ENCODE assay signal across 8 cellular contexts in genomic region chr7:74655785-74656420, GRCh38. TPM values are rescaled to one million over a fixed set of nuclear protein-coding genes. Genes with fewer than 3 reads are reported as not detected.
A peak's percentile ranks its signal among the peaks of the same experiment; 100 is the strongest.
DNase-seq lines count a peak whose midpoint lies in the region; ATAC-seq and TF ChIP-seq lines count a peak whose summit lies in the region.

No MANE protein-coding gene starts in this region.

- H2AFZ ChIP-seq in OCI-LY3 (ENCODE audit: low read depth, low read length) (peak overlapping the region; percentile 33; the same call in 1 of the 2 replicates), trophoblast cell (ENCODE audit: insufficient read depth, low read length, poor library complexity) (no peak overlapping the region)

- H3K9ac ChIP-seq in OCI-LY3 (ENCODE audit: low read length) = peak overlapping the region; percentile 67
- peak overlapping the region; percentile 94 for H3K9ac ChIP-seq in endodermal cell (ENCODE audit: extremely low read depth, low read length, poor library complexity, severe bottlenecking)
- no peak overlapping the region for H3K9ac ChIP-seq in trophoblast cell (ENCODE audit: low read length)

- no peak overlapping the region for H4K91ac ChIP-seq in trophoblast cell (ENCODE audit: low read depth, low read length)

- no peak overlapping the region for H2AK5ac ChIP-seq in trophoblast cell (ENCODE audit: low read length)

- no peaks in the 10 kb centered on the region for H3K9me3 Mint-ChIP-seq in endodermal cell

- H3K4me3 Mint-ChIP-seq in endodermal cell = peak overlapping the region; percentile 82

- H2BK120ac ChIP-seq in trophoblast cell (ENCODE audit: insufficient read depth, low read length, poor library complexity) = no peak overlapping the region

- no peak overlapping the region for H2BK12ac ChIP-seq in trophoblast cell (ENCODE audit: low read length)

- H3K14ac ChIP-seq in trophoblast cell (ENCODE audit: low read length) = no peak overlapping the region

- TF ChIP-seq CTCF in DOHH2 (IDR thresholded peaks at IDR 0.05; ENCODE audit: low read depth, low read length, poor library complexity, severe bottlenecking) (peak; percentile 5), OCI-LY3 (IDR thresholded peaks at IDR 0.05; ENCODE audit: low read depth, low read length) (no peak), endodermal cell (conservative IDR thresholded peaks at IDR 0.05) (no peak), foreskin keratinocyte (conservative IDR thresholded peaks at IDR 0.05) (no peak)

- no peak overlapping the region for H4K12ac ChIP-seq in trophoblast cell (ENCODE audit: low read depth, low read length)

- H3K4me2 ChIP-seq in DOHH2 (ENCODE audit: low read length) = peak overlapping the region; percentile 86
- H3K4me2 ChIP-seq in OCI-LY3 (ENCODE audit: low read length) = peak overlapping the region; percentile 78
- H3K4me2 ChIP-seq in trophoblast cell (ENCODE audit: low read length) = peak overlapping the region; percentile 90

- peaks cover 34% of the 10 kb centered on the region for H3K4me1 Mint-ChIP-seq in endodermal cell

- H3K27me3 ChIP-seq in DOHH2 (ENCODE audit: control insufficient read depth, low read length) (no peaks in the 10 kb centered on the region), OCI-LY3 (ENCODE audit: low read depth, low read length) (no peaks in the 10 kb centered on the region), endodermal cell (ENCODE audit: control insufficient read depth, insufficient read depth, low read length, poor library complexity, severe bottlenecking) (no peaks in the 10 kb centered on the region), trophoblast cell (ENCODE audit: insufficient read depth, low read length) (no peaks in the 10 kb centered on the region), foreskin keratinocyte (no peaks in the 10 kb centered on the region)

- peak overlapping the region; percentile 82 for H3K27ac ChIP-seq in DOHH2 (ENCODE audit: low read depth, low read length)
- H3K27ac ChIP-seq in OCI-LY3 (ENCODE audit: low read length) = peak overlapping the region; percentile 85
- peak overlapping the region; percentile 99 for H3K27ac ChIP-seq in endodermal cell (ENCODE audit: low read depth, low read length)
- no peak overlapping the region for H3K27ac ChIP-seq in trophoblast cell (ENCODE audit: low read depth, low read length)
- H3K27ac ChIP-seq in foreskin keratinocyte = no peak overlapping the region

- H3K23ac ChIP-seq in trophoblast cell (ENCODE audit: low read length) = no peak overlapping the region

- peaks cover 51% of the 10 kb centered on the region for H3K4me1 ChIP-seq in DOHH2 (ENCODE audit: control insufficient read depth, low read length)
- peaks cover 38% of the 10 kb centered on the region for H3K4me1 ChIP-seq in OCI-LY3 (ENCODE audit: low read length)
- H3K4me1 ChIP-seq in endodermal cell (ENCODE audit: control insufficient read depth, insufficient read depth, low read length) = no peaks in the 10 kb centered on the region
- peaks cover 16 to 17% of the 10 kb centered on the region in 2 experiments for H3K4me1 ChIP-seq in trophoblast cell (ENCODE audit: control insufficient read depth in 1 of 2, insufficient read depth in 2 of 2, low read length in 2 of 2)
- peaks cover 9% of the 10 kb centered on the region for H3K4me1 ChIP-seq in foreskin keratinocyte

- H3K4me3 ChIP-seq in DOHH2 (ENCODE audit: low read length) (peak overlapping the region; percentile 74), OCI-LY3 (ENCODE audit: low read length) (peak overlapping the region; percentile 84), endodermal cell (ENCODE audit: low read length) (peak overlapping the region; percentile 93), trophoblast cell (ENCODE audit: low read depth, low read length) (no peak overlapping the region)

- H3K4ac ChIP-seq in trophoblast cell (ENCODE audit: low read depth, low read length) = no peak overlapping the region

- H3K18ac ChIP-seq in trophoblast cell (ENCODE audit: low read length) = no peak overlapping the region

- 67 to 72% methylated on average over 17 to 19 of the region's 20 CpGs for WGBS in endodermal cell (ENCODE audit: insufficient coverage in 1 of 2, insufficient read length in 1 of 2), 2 experiments
- no CpG with 5 or more reads among the region's 20 CpGs for WGBS in trophoblast cell (ENCODE audit: extremely low coverage, insufficient coverage, insufficient read length)

- H3K9me3 ChIP-seq in DOHH2 (ENCODE audit: control insufficient read depth, insufficient read depth, low read length) (no peaks in the 10 kb centered on the region), OCI-LY3 (ENCODE audit: insufficient read depth, low read length) (no peaks in the 10 kb centered on the region), endodermal cell (ENCODE audit: control insufficient read depth, low read length) (no peaks in the 10 kb centered on the region), trophoblast cell (ENCODE audit: insufficient read depth, low read depth, low read length) (no peaks in the 10 kb centered on the region)

- H3K36me3 ChIP-seq in DOHH2 (ENCODE audit: control insufficient read depth, low read length) (peaks cover 28% of the 10 kb centered on the region), OCI-LY3 (replicated peaks; ENCODE audit: low read depth, low read length) (no peaks in the 10 kb centered on the region), endodermal cell (ENCODE audit: control insufficient read depth, insufficient read depth, low read length) (peaks cover 2% of the 10 kb centered on the region), trophoblast cell (ENCODE audit: control insufficient read depth in 1 of 2, insufficient read depth in 2 of 2, low read length in 2 of 2) (peaks cover 0 to 3% of the 10 kb centered on the region in 2 experiments)

- no peaks in the 10 kb centered on the region for H3K9me2 ChIP-seq in DOHH2 (replicated peaks; ENCODE audit: control insufficient read depth, low read length)

- peaks cover 15% of the 10 kb centered on the region for H3K36me3 Mint-ChIP-seq in endodermal cell (ENCODE audit: low read depth)

- DNase-seq in endodermal cell (no peak), trophoblast cell (peak in 1 of 2 donors; percentile 38), foreskin keratinocyte (no peak), glomerular visceral epithelial cell (ENCODE audit: extremely low spot score) (no peak)
- DNase-seq in stimulated activated CD4-positive, alpha-beta T cell treated with anti-CD3 and anti-CD28 coated beads, Interleukin-12 subunit alpha, Interleukin-12 subunit beta, amount 100 ng/mL, for 4 hours = no peak

- peaks cover 26% of the 10 kb centered on the region for H3K79me1 ChIP-seq in trophoblast cell (ENCODE audit: low read length)

- H3K79me2 ChIP-seq in DOHH2 (ENCODE audit: control insufficient read depth, low read length) (peaks cover 34% of the 10 kb centered on the region), OCI-LY3 (ENCODE audit: low read length) (peaks cover 46% of the 10 kb centered on the region), trophoblast cell (ENCODE audit: control insufficient read depth, insufficient read depth, low read length, poor library complexity) (peaks cover 27% of the 10 kb centered on the region)

- H2BK5ac ChIP-seq in trophoblast cell (ENCODE audit: low read depth, low read length, poor library complexity) = no peak overlapping the region

- peaks cover 37% of the 10 kb centered on the region for H3F3A ChIP-seq in DOHH2 (ENCODE audit: control insufficient read depth, insufficient read depth)

- H4K20me1 ChIP-seq in DOHH2 (ENCODE audit: control insufficient read depth, insufficient read depth, low read depth, low read length) = peaks cover 3% of the 10 kb centered on the region; the same call in 1 of the 2 replicates
- no peaks in the 10 kb centered on the region for H4K20me1 ChIP-seq in OCI-LY3 (ENCODE audit: insufficient read depth, low read length)

- H4K8ac ChIP-seq in trophoblast cell (ENCODE audit: low read depth, low read length) = peak overlapping the region; percentile 57

- ATAC-seq in foreskin keratinocyte (no peak), GM18873 (IDR thresholded peaks at IDR 0.05; ENCODE audit: low FRiP score, unreplicated experiment) (no peak)

- peak overlapping the region; percentile 99 for H3K27ac Mint-ChIP-seq in endodermal cell

- no peaks in the 10 kb centered on the region for H3K27me3 Mint-ChIP-seq in endodermal cell (ENCODE audit: insufficient read depth)

RNA-seq across cellular contexts. Expression of gene GTF2I, which starts 1.6 kb away (rescaled TPM):
- total RNA-seq in endodermal cell = 100 to 1,000 TPM; 391 to 519 TPM
- 303 TPM for polyA plus RNA-seq in endodermal cell (2013, experiment 1 of 2)
- polyA plus RNA-seq in endodermal cell (2013, experiment 2 of 2) = 266 TPM
- polyA plus RNA-seq in trophoblast cell (2013) = 172 and 177 TPM in 2 replicates
- total RNA-seq in foreskin keratinocyte = 101 and 115 TPM in 2 replicates
- 16.5 and 17.0 TPM in 2 replicates for polyA plus RNA-seq in foreskin keratinocyte

Comparison
In these comparisons a context has a peak if more than half of its experiments do, and no peak if none do; other contexts are left out.
1. H3K27ac ChIP-seq: peak in DOHH2 (single experiment), OCI-LY3 (single experiment) and endodermal cell (single experiment); none in trophoblast cell (single experiment) and foreskin keratinocyte (single experiment).
2. Peak in every context shown above with its lines, with median percentiles within 50 percentile points of each other: H3K4me2 ChIP-seq.